Comparison of ENCODE assay signal across 19 cellular contexts in the genomic region with DNA sequence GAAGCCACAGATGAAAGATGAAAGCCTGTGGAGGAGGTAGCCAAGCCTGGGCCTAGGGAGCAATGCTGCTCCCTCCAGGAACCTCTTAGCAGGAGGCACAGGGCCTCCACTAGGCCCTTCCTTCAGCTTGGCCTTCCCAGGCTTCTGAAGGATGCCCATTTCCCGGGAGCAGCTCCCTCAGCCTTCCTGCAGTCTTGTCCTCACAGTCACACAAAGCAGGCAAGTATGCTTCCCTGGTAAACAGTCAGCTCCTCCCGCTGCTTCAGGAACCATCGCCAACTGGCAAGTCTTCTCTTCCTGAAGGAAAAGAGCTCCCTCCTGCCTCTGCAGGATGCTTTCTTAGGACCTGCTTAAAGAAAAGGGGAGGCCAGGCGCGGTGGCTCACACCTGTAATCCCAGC. TPM values are rescaled to one million over a fixed set of nuclear protein-coding genes. Genes with fewer than 3 reads are reported as not detected.
DNase-seq lines count a peak whose midpoint lies in the region; ATAC-seq and TF ChIP-seq lines count a peak whose summit lies in the region.
"Had no signal": no experiment of that assay in that cellular context is flagged by ENCODE, and none has a peak within 500 bp of the region (broad histone marks: within the 10 kb centered on the region; RNA-seq: fewer than 3 reads in every experiment).

No MANE protein-coding gene starts in this region.

- H3K4me1 ChIP-seq in GM23338 (ENCODE audit: insufficient read depth) (no peaks in the 10 kb centered on the region), left lung (peaks cover 13 to 46% of the 10 kb centered on the region in 2 donors)

- H3K27me3 ChIP-seq in GM23338 (ENCODE audit: insufficient read depth), result no peaks in the 10 kb centered on the region
- H3K27me3 ChIP-seq in left lung, result no peaks in the 10 kb centered on the region
- H3K27me3 ChIP-seq: body of pancreas, right lobe of liver had no signal

- H3K79me2 ChIP-seq in GM23338 (replicated peaks; ENCODE audit: insufficient read depth), result no peaks in the 10 kb centered on the region

- H3K4me3 Mint-ChIP-seq in GM23338, result no peak overlapping the region
- H3K4me3 Mint-ChIP-seq: activated T-cell treated with anti-CD3 and anti-CD28 coated beads, Interleukin-2, amount 50 U/mL, for 72 hours; naive thymus-derived CD4-positive, alpha-beta T cell had no signal

- no peaks in the 10 kb centered on the region for H3K9me2 ChIP-seq in GM23338 (ENCODE audit: insufficient read depth)

- no peak for ATAC-seq in GM23338
- no peak for ATAC-seq in left lung
- no peak for ATAC-seq in HG02884 (IDR thresholded peaks at IDR 0.05; ENCODE audit: unreplicated experiment)

- H3K4me1 Mint-ChIP-seq in GM23338, result peaks cover 5% of the 10 kb centered on the region; the same call in 2 of the 3 replicates

- no peaks in the 10 kb centered on the region for H3F3A ChIP-seq in GM23338 (replicated peaks; ENCODE audit: low read depth)

- TF ChIP-seq CTCF in GM23338 (conservative IDR thresholded peaks at IDR 0.05; ENCODE audit: low read depth in 2 of 2) (no peak), RWPE1 (conservative IDR thresholded peaks at IDR 0.05; ENCODE audit: low read depth) (no peak), left lung (IDR thresholded peaks at IDR 0.05) (no peak), GM10266 (IDR thresholded peaks at IDR 0.05; ENCODE audit: control insufficient read depth, insufficient read depth, low read depth, missing control alignments) (no peak)

- no peaks in the 10 kb centered on the region for H4K20me1 ChIP-seq in GM23338 (replicated peaks; ENCODE audit: insufficient read depth)

- intact Hi-C loops in posterior vena cava (cut with DNase I) (no loop called here), left lung (cut with DNase I) (no loop called here)

- H3K36me3 Mint-ChIP-seq in GM23338 (ENCODE audit: low read depth), result no peaks in the 10 kb centered on the region

- H3K9me3 Mint-ChIP-seq in GM23338, result no peaks in the 10 kb centered on the region

- H3K36me3 ChIP-seq in GM23338 (ENCODE audit: insufficient read depth), result no peaks in the 10 kb centered on the region
- H3K36me3 ChIP-seq in left lung, result no peaks in the 10 kb centered on the region
- H3K36me3 ChIP-seq: right lobe of liver had no signal

- peak overlapping the region; percentile 23; the same call in 1 of the 2 replicates for H2AFZ ChIP-seq in GM23338

- H3K4me3 ChIP-seq in GM23338 (no peak overlapping the region), left lung (no peak overlapping the region)
- H3K4me3 ChIP-seq: body of pancreas, right lobe of liver had no signal

- H3K4me2 ChIP-seq in GM23338, result no peak overlapping the region

- H3K27ac ChIP-seq in GM23338 (ENCODE audit: low read depth) (no peak overlapping the region), RWPE1 (peak overlapping the region; percentile 27), left lung (peak overlapping the region in 1 of 2 donors; percentile 83)
- H3K27ac ChIP-seq: right lobe of liver had no signal

- H3K27ac Mint-ChIP-seq in GM23338, result no peak overlapping the region
- H3K27ac Mint-ChIP-seq: activated T-cell treated with anti-CD3 and anti-CD28 coated beads, Interleukin-2, amount 50 U/mL, for 72 hours had no signal

- H3K9me3 ChIP-seq in left lung, result no peaks in the 10 kb centered on the region
- H3K9me3 ChIP-seq: body of pancreas, right lobe of liver had no signal

- POLR2A ChIA-PET in RWPE1 (lab: Yijun Ruan, JAX; ENCODE audit: low non-redundant PET), result no interaction called here

- H3K27me3 Mint-ChIP-seq in GM23338 (ENCODE audit: insufficient read depth, low read depth, poor library complexity), result no peaks in the 10 kb centered on the region
- H3K27me3 Mint-ChIP-seq: naive thymus-derived CD4-positive, alpha-beta T cell had no signal

- CTCF ChIA-PET in RWPE1 (lab: Yijun Ruan, JAX), result interaction anchor here (0.6 kb wide), 1 partner anchor 63 kb away, joined by 4 read pairs; no protein-coding TSS in a partner anchor

- DNase-seq in GM23338 (ENCODE audit: low spot score), result no peak
- DNase-seq in RWPE1 (ENCODE audit: low spot score), result no peak
- peak; percentile 24 for DNase-seq in fibroblast of gingiva (ENCODE audit: low read depth)
- DNase-seq in posterior vena cava (ENCODE audit: low spot score), result peak; percentile 78
- DNase-seq in left lung, result no peak
- DNase-seq in GM10266 (ENCODE audit: extremely low spot score), result no peak
- DNase-seq in SIG-M5 treated with dmso at 0.1 percent for 504 hours (lab: John Stamatoyannopoulos, UW; ENCODE audit: unreplicated experiment), result no peak
- DNase-seq: activated CD4-positive, alpha-beta T cell treated with anti-CD3 and anti-CD28 coated beads, Interleukin-2, amount 50 U/mL, for 1 hour; GOT3; NCI-H1436 treated with DMSO at 0.1 percent for 48 hours; NCI-H526 treated with DMSO at 0.1 percent for 48 hours; SHP77; stimulated activated naive CD4-positive, alpha-beta T cell treated with Interleukin-2 at 50 U/mL for 16 hours; T-helper 9 cell had no signal

TF ChIP-seq in GM23338, 12 proteins besides CTCF, POLR2A, EP300 and RAD21:
- TF ChIP-seq, protein P1, sequence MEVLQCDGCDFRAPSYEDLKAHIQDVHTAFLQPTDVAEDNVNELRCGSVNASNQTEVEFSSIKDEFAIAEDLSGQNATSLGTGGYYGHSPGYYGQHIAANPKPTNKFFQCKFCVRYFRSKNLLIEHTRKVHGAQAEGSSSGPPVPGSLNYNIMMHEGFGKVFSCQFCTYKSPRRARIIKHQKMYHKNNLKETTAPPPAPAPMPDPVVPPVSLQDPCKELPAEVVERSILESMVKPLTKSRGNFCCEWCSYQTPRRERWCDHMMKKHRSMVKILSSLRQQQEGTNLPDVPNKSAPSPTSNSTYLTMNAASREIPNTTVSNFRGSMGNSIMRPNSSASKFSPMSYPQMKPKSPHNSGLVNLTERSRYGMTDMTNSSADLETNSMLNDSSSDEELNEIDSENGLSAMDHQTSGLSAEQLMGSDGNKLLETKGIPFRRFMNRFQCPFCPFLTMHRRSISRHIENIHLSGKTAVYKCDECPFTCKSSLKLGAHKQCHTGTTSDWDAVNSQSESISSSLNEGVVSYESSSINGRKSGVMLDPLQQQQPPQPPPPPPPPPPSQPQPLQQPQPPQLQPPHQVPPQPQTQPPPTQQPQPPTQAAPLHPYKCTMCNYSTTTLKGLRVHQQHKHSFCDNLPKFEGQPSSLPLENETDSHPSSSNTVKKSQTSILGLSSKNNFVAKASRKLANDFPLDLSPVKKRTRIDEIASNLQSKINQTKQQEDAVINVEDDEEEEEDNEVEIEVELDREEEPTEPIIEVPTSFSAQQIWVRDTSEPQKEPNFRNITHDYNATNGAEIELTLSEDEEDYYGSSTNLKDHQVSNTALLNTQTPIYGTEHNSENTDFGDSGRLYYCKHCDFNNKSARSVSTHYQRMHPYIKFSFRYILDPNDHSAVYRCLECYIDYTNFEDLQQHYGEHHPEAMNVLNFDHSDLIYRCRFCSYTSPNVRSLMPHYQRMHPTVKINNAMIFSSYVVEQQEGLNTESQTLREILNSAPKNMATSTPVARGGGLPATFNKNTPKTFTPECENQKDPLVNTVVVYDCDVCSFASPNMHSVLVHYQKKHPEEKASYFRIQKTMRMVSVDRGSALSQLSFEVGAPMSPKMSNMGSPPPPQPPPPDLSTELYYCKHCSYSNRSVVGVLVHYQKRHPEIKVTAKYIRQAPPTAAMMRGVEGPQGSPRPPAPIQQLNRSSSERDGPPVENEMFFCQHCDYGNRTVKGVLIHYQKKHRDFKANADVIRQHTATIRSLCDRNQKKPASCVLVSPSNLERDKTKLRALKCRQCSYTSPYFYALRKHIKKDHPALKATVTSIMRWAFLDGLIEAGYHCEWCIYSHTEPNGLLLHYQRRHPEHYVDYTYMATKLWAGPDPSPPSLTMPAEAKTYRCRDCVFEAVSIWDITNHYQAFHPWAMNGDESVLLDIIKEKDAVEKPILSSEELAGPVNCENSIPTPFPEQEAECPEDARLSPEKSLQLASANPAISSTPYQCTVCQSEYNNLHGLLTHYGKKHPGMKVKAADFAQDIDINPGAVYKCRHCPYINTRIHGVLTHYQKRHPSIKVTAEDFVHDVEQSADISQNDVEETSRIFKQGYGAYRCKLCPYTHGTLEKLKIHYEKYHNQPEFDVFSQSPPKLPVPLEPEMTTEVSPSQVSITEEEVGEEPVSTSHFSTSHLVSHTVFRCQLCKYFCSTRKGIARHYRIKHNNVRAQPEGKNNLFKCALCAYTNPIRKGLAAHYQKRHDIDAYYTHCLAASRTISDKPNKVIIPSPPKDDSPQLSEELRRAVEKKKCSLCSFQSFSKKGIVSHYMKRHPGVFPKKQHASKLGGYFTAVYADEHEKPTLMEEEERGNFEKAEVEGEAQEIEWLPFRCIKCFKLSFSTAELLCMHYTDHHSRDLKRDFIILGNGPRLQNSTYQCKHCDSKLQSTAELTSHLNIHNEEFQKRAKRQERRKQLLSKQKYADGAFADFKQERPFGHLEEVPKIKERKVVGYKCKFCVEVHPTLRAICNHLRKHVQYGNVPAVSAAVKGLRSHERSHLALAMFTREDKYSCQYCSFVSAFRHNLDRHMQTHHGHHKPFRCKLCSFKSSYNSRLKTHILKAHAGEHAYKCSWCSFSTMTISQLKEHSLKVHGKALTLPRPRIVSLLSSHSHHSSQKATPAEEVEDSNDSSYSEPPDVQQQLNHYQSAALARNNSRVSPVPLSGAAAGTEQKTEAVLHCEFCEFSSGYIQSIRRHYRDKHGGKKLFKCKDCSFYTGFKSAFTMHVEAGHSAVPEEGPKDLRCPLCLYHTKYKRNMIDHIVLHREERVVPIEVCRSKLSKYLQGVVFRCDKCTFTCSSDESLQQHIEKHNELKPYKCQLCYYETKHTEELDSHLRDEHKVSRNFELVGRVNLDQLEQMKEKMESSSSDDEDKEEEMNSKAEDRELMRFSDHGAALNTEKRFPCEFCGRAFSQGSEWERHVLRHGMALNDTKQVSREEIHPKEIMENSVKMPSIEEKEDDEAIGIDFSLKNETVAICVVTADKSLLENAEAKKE (CRISPR knock-in tag; IDR thresholded peaks at IDR 0.05), result no peak
- no peak for TF ChIP-seq ZNF114 (CRISPR knock-in tag; IDR thresholded peaks at IDR 0.05)
- no peak for TF ChIP-seq EZH2 (IDR thresholded peaks at IDR 0.05; ENCODE audit: low read depth, unreplicated experiment)
- TF ChIP-seq, protein P2, sequence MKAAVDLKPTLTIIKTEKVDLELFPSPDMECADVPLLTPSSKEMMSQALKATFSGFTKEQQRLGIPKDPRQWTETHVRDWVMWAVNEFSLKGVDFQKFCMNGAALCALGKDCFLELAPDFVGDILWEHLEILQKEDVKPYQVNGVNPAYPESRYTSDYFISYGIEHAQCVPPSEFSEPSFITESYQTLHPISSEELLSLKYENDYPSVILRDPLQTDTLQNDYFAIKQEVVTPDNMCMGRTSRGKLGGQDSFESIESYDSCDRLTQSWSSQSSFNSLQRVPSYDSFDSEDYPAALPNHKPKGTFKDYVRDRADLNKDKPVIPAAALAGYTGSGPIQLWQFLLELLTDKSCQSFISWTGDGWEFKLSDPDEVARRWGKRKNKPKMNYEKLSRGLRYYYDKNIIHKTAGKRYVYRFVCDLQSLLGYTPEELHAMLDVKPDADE (IDR thresholded peaks at IDR 0.05), result no peak
- TF ChIP-seq CREB1 (CRISPR knock-in tag; IDR thresholded peaks at IDR 0.05; ENCODE audit: low read depth), result no peak

RNA-seq across cellular contexts. Expression of a gene that starts 53.2 kb away (rescaled TPM):
- total RNA-seq in GM23338 (2014; rRNA removed; shearing (Covaris generic)), result 28.8 and 29.8 TPM in 2 replicates
- polyA plus RNA-seq in GM23338 (2016; fragmentation: Nextera tagmentation; extraction: Ambion mirVana), result 11.8 and 12.0 TPM in 2 replicates
- total RNA-seq in posterior vena cava (10 to 100 TPM; 34.7 to 36.8 TPM), left lung (10 to 100 TPM; 43.3 to 46.3 TPM)

Comparison
In these comparisons a context has a peak if more than half of its experiments do, and no peak if none do; other contexts are left out.
1. DNase-seq: peak in fibroblast of gingiva (single experiment) and posterior vena cava (single experiment); none in GM23338 (single experiment), RWPE1 (single experiment), left lung (0 of 2), GM10266 (single experiment) and SIG-M5 treated with dmso at 0.1 percent for 504 hours (single experiment).